In the genomic region with DNA sequence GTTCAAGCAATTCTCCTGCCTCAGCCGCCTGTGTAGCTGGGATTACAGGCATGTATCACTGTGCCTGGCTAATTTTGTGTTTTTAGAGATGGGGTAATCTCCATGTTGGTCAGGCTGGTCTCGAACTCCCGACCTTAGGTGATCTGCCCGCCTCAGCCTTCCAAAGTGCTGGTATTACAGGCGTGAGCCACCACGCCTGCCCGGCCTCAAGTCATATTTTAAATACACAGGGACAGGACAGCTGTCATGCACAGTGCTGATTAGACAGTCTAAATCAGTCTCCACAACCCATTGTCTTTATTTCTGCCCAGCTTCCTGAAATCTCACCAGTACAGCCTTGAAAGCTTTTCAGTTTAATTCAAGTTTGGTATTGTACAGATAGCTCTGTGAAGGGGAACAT, we compare ENCODE assay signal across 22 cellular contexts.
DNase-seq lines count a peak whose midpoint lies in the region; ATAC-seq and TF ChIP-seq lines count a peak whose summit lies in the region.
"Had no signal": no experiment of that assay in that cellular context is flagged by ENCODE, and none has a peak within 500 bp of the region (broad histone marks: within the 10 kb centered on the region; RNA-seq: fewer than 3 reads in every experiment).

No MANE protein-coding gene starts in this region.

- CTCF ChIA-PET in T-cell (lab: Charles Lee), result interaction anchor here in 1 of 2 donors (1.2 kb wide), 1 partner anchor 10 kb away, joined by 3 read pairs; no protein-coding TSS in a partner anchor
- CTCF ChIA-PET in HEK293T (lab: Yijun Ruan, JAX), result no interaction called here

- peak overlapping the region; percentile 71 for H3K27ac Mint-ChIP-seq in activated naive CD8-positive, alpha-beta T cell
- H3K27ac Mint-ChIP-seq in activated naive CD8-positive, alpha-beta T cell treated with anti-CD3 and anti-CD28 coated beads, Interleukin-2, amount 50 U/mL, for 24 hours, result no peak overlapping the region
- H3K27ac Mint-ChIP-seq in T-cell, result peak overlapping the region; percentile 16 to 19
- H3K27ac Mint-ChIP-seq: GM23338 had no signal

- H3K9me3 Mint-ChIP-seq in activated naive CD8-positive, alpha-beta T cell (ENCODE audit: low read depth), result no peaks in the 10 kb centered on the region
- H3K9me3 Mint-ChIP-seq in activated naive CD8-positive, alpha-beta T cell treated with anti-CD3 and anti-CD28 coated beads, Interleukin-2, amount 50 U/mL, for 24 hours, result no peaks in the 10 kb centered on the region
- no peaks in the 10 kb centered on the region for H3K9me3 Mint-ChIP-seq in T-cell
- H3K9me3 Mint-ChIP-seq: CD8-positive, alpha-beta memory T cell; GM23338 had no signal

- no peak for DNase-seq in activated naive CD8-positive, alpha-beta T cell treated with anti-CD3 and anti-CD28 coated beads, Interleukin-2, amount 50 U/mL, for 24 hours
- DNase-seq in T-cell (no peak), myocyte (ENCODE audit: low read depth) (peak; percentile 59), HEK293T (ENCODE audit: extremely low spot score) (no peak), glomerular visceral epithelial cell (ENCODE audit: extremely low spot score) (no peak)
- DNase-seq: Calu3; CD8-positive, alpha-beta memory T cell; DMS153; KBM-7; MM.1S; NCI-H1048; NCI-H1436; NCI-H187 treated with DMSO at 0.1 percent for 48 hours; NCI-H2107; NCI-H510A treated with DMSO at 0.1 percent for 48 hours; NCI-H748 treated with DMSO at 0.1 percent for 48 hours; PC-9; RPMI8226; SHP77 treated with DMSO at 0.1 percent for 48 hours had no signal

- POLR2A ChIA-PET in T-cell (lab: Charles Lee), result interaction anchor here in 1 of 2 donors (1.1 kb wide), 1 partner anchor 557 kb away, joined by 3 read pairs; no protein-coding TSS in a partner anchor
- POLR2A ChIA-PET in HEK293T (lab: Yijun Ruan, JAX), result no interaction called here

- no peak overlapping the region for H3K4me3 Mint-ChIP-seq in activated naive CD8-positive, alpha-beta T cell
- no peak overlapping the region for H3K4me3 Mint-ChIP-seq in activated naive CD8-positive, alpha-beta T cell treated with anti-CD3 and anti-CD28 coated beads, Interleukin-2, amount 50 U/mL, for 24 hours
- H3K4me3 Mint-ChIP-seq in T-cell, result no peak overlapping the region
- H3K4me3 Mint-ChIP-seq: CD8-positive, alpha-beta memory T cell; GM23338 had no signal

- no peaks in the 10 kb centered on the region for H3K27me3 Mint-ChIP-seq in activated naive CD8-positive, alpha-beta T cell
- H3K27me3 Mint-ChIP-seq in activated naive CD8-positive, alpha-beta T cell treated with anti-CD3 and anti-CD28 coated beads, Interleukin-2, amount 50 U/mL, for 24 hours, result no peaks in the 10 kb centered on the region
- no peaks in the 10 kb centered on the region for H3K27me3 Mint-ChIP-seq in T-cell

- peaks cover 69% of the 10 kb centered on the region for H3K4me1 Mint-ChIP-seq in activated naive CD8-positive, alpha-beta T cell (ENCODE audit: low read depth)
- H3K4me1 Mint-ChIP-seq in activated naive CD8-positive, alpha-beta T cell treated with anti-CD3 and anti-CD28 coated beads, Interleukin-2, amount 50 U/mL, for 24 hours, result peaks cover 45% of the 10 kb centered on the region
- H3K4me1 Mint-ChIP-seq in T-cell, result peaks cover 42 to 71% (median 70%) of the 10 kb centered on the region in 3 donors

- peaks cover 18% of the 10 kb centered on the region for H3K36me3 Mint-ChIP-seq in activated naive CD8-positive, alpha-beta T cell
- H3K36me3 Mint-ChIP-seq in activated naive CD8-positive, alpha-beta T cell treated with anti-CD3 and anti-CD28 coated beads, Interleukin-2, amount 50 U/mL, for 24 hours (ENCODE audit: low read depth), result peaks cover 84% of the 10 kb centered on the region
- H3K36me3 Mint-ChIP-seq in T-cell, result peaks cover 66% of the 10 kb centered on the region

- no peak for ATAC-seq in activated naive CD8-positive, alpha-beta T cell treated with anti-CD3 and anti-CD28 coated beads, Interleukin-2, amount 50 U/mL, for 24 hours
- no peak for ATAC-seq in T-cell (replicated peaks in 1 of 4)
- no peak for ATAC-seq in GM18858 (IDR thresholded peaks at IDR 0.05; ENCODE audit: unreplicated experiment)
- ATAC-seq: GM23338 had no signal

TF ChIP-seq in HEK293T, 16 proteins besides CTCF, POLR2A, EP300 and RAD21:
- TF ChIP-seq CTBP1 (IDR thresholded peaks at IDR 0.05; ENCODE audit: borderline replicate concordance), result no peak
- no peak for TF ChIP-seq LEF1 (IDR thresholded peaks at IDR 0.05; ENCODE audit: borderline replicate concordance)
- TF ChIP-seq L3MBTL2 (conservative IDR thresholded peaks at IDR 0.05), result no peak
- TF ChIP-seq BHLHE40 (IDR thresholded peaks at IDR 0.05; ENCODE audit: borderline replicate concordance), result no peak
- TF ChIP-seq ELF4 (IDR thresholded peaks at IDR 0.05), result no peak
- TF ChIP-seq TARDBP (IDR thresholded peaks at IDR 0.05), result no peak
- no peak for TF ChIP-seq FOXA1 (IDR thresholded peaks at IDR 0.05)
- TF ChIP-seq HDGF (IDR thresholded peaks at IDR 0.05; ENCODE audit: borderline replicate concordance), result no peak
- TF ChIP-seq, protein P1, sequence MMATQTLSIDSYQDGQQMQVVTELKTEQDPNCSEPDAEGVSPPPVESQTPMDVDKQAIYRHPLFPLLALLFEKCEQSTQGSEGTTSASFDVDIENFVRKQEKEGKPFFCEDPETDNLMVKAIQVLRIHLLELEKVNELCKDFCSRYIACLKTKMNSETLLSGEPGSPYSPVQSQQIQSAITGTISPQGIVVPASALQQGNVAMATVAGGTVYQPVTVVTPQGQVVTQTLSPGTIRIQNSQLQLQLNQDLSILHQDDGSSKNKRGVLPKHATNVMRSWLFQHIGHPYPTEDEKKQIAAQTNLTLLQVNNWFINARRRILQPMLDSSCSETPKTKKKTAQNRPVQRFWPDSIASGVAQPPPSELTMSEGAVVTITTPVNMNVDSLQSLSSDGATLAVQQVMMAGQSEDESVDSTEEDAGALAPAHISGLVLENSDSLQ (IDR thresholded peaks at IDR 0.05), result no peak
- no peak for TF ChIP-seq NFRKB (IDR thresholded peaks at IDR 0.05)
- TF ChIP-seq FOXM1 (IDR thresholded peaks at IDR 0.05; ENCODE audit: borderline replicate concordance), result no peak
- no peak for TF ChIP-seq ARNT (IDR thresholded peaks at IDR 0.05)
- TF ChIP-seq FOXK2 (IDR thresholded peaks at IDR 0.05), result no peak
